ENCODE assay signal across 1 cellular context in genomic region chr9:34377402-34377741, GRCh38.
TF ChIP-seq lines count a peak whose summit lies in the region.

No MANE protein-coding gene starts in this region.

TF ChIP-seq in GM23338, 12 proteins besides CTCF, POLR2A, EP300 and RAD21 (continued from another document):
- no peak for TF ChIP-seq REST (IDR thresholded peaks at IDR 0.05; ENCODE audit: unreplicated experiment)
